In the genomic region with DNA sequence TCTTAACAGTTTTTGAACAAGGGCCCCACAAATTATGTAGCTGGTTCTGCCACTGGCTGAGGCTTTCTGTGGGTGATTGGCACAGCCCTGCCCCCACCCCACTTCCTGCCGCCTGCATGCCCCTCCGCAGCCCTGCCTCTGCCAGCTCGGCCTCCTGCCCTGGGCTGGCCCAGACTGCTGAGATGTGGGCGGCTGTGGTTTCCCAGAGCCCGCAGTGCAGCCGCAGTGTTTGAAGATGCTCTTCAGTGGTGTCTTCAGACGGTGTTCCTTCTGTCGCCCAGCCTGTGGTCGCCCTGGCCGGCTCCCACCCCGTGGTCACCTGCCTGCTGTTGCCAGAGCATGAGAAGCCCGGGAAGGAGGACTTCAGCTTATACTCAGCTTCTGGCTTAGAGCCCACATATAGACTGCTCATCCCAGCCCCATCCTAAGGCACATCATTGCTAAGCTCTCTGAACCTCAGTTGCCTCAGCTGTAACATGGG, we compare ENCODE assay signal across 8 cellular contexts.
A peak's percentile ranks its signal among the peaks of the same experiment; 100 is the strongest.
DNase-seq lines count a peak whose midpoint lies in the region; ATAC-seq and TF ChIP-seq lines count a peak whose summit lies in the region.

No MANE protein-coding gene starts in this region.

- peak overlapping the region in 3 of 10 experiments; percentile 9 to 24 (median 10); a peak in 3 of 20 replicates for H3K4me3 ChIP-seq in BLaER1 treated with 17β-estradiol and CSF1 and Interleukin-3, amounts not matched to agents 10 nM and 100 nM
- H3K4me3 ChIP-seq in Loucy (ENCODE audit: low read length, poor library complexity, severe bottlenecking) (peak overlapping the region; percentile 59), right lobe of liver (no peak overlapping the region)

- H3K9me2 ChIP-seq in Loucy (replicated peaks; ENCODE audit: low read depth, low read length): no peaks in the 10 kb centered on the region

- H3K36me3 ChIP-seq in BLaER1 treated with 17β-estradiol and CSF1 and Interleukin-3, amounts not matched to agents 10 nM and 100 nM: no peaks in the 10 kb centered on the region
- H3K36me3 ChIP-seq in Loucy (ENCODE audit: insufficient read depth, low read length) (no peaks in the 10 kb centered on the region), right lobe of liver (no peaks in the 10 kb centered on the region)

- no peaks in the 10 kb centered on the region for H3F3A ChIP-seq in Loucy (ENCODE audit: low read depth)

- peak overlapping the region; percentile 72 to 97 (median 88) for H3K4me2 ChIP-seq in BLaER1 treated with 17β-estradiol and CSF1 and Interleukin-3, amounts not matched to agents 10 nM and 100 nM
- peak overlapping the region; percentile 71 for H3K4me2 ChIP-seq in Loucy (ENCODE audit: low read depth, low read length, poor library complexity, severe bottlenecking)

- no peak for TF ChIP-seq POLR2A in right lobe of liver (IDR thresholded peaks at IDR 0.05)

- H4K20me1 ChIP-seq in BLaER1 treated with 17β-estradiol and CSF1 and Interleukin-3, amounts not matched to agents 10 nM and 100 nM: peaks cover 0 to 14% (median 0%) of the 10 kb centered on the region in 11 experiments; a peak in 2 of 22 replicates
- H4K20me1 ChIP-seq in Loucy (ENCODE audit: insufficient read depth, low read length, poor library complexity, severe bottlenecking): no peaks in the 10 kb centered on the region

- peaks cover 48 to 69% (median 61%) of the 10 kb centered on the region in 10 experiments for H3K4me1 ChIP-seq in BLaER1 treated with 17β-estradiol and CSF1 and Interleukin-3, amounts not matched to agents 10 nM and 100 nM
- H3K4me1 ChIP-seq in Loucy (ENCODE audit: insufficient read depth, low read length, poor library complexity, severe bottlenecking) (peaks cover 44% of the 10 kb centered on the region), right lobe of liver (peaks cover 0 to 43% (median 23%) of the 10 kb centered on the region in 4 donors)

- peak in 3 of 4 donors; percentile 5 to 39 (median 5) for ATAC-seq in right lobe of liver
- no peak for ATAC-seq in GM18873 (IDR thresholded peaks at IDR 0.05; ENCODE audit: low FRiP score, unreplicated experiment)
- no peak for ATAC-seq in HG03108 (IDR thresholded peaks at IDR 0.05; ENCODE audit: unreplicated experiment)
- ATAC-seq in HG03159 (IDR thresholded peaks at IDR 0.05; ENCODE audit: unreplicated experiment): no peak

- TF ChIP-seq CTCF in Loucy (conservative IDR thresholded peaks at IDR 0.05; ENCODE audit: low read length) (no peak), right lobe of liver (IDR thresholded peaks at IDR 0.05) (no peak)

- H3K27ac ChIP-seq in BLaER1 treated with 17β-estradiol and CSF1 and Interleukin-3, amounts not matched to agents 10 nM and 100 nM: peak overlapping the region in 7 of 11 experiments; percentile 22 to 63 (median 48); a peak in 11 of 22 replicates
- no peak overlapping the region for H3K27ac ChIP-seq in right lobe of liver

- intact Hi-C loops in right lobe of liver (cut with DNase I): no loop called here

- H3K9me3 ChIP-seq in BLaER1 treated with 17β-estradiol and CSF1 and Interleukin-3, amounts not matched to agents 10 nM and 100 nM (replicated peaks in 1 of 11): no peaks in the 10 kb centered on the region
- H3K9me3 ChIP-seq in Loucy (ENCODE audit: insufficient read depth, low read depth, low read length) (no peaks in the 10 kb centered on the region), right lobe of liver (no peaks in the 10 kb centered on the region)

- no peaks in the 10 kb centered on the region for H3K79me2 ChIP-seq in Loucy (ENCODE audit: insufficient read depth, low read length)

- DNase-seq in activated T-cell treated with anti-CD3 and anti-CD28 coated beads for 4 hours: peak; percentile 11
- peak in 2 of 3 donors; percentile 53 to 65 for DNase-seq in right lobe of liver
- peak; percentile 39 for DNase-seq in stimulated activated naive CD4-positive, alpha-beta T cell treated with Interleukin-2 at 50 U/mL for 16 hours (lab: John Stamatoyannopoulos, UW)

- 0 out of 2 replicates have a peak overlapping the region, but pooled peaks have one; percentile 14 for H2AFZ ChIP-seq in Loucy (ENCODE audit: low read length)

- 71% methylated on average over 1 of the region's 12 CpGs for WGBS in right lobe of liver (ENCODE audit: insufficient coverage, low coverage, low lambda C conversion rate, missing lambda C conversion rate)

- peak overlapping the region in 10 of 11 experiments; percentile 1 to 57 (median 26); a peak in 12 of 22 replicates for H3K9ac ChIP-seq in BLaER1 treated with 17β-estradiol and CSF1 and Interleukin-3, amounts not matched to agents 10 nM and 100 nM
- H3K9ac ChIP-seq in Loucy (ENCODE audit: low read depth, low read length, poor library complexity, severe bottlenecking): peak overlapping the region; percentile 74

- H3K27me3 ChIP-seq in BLaER1 treated with 17β-estradiol and CSF1 and Interleukin-3, amounts not matched to agents 10 nM and 100 nM: peaks cover 0 to 16% (median 0%) of the 10 kb centered on the region in 11 experiments; a peak in 3 of 22 replicates
- no peaks in the 10 kb centered on the region for H3K27me3 ChIP-seq in Loucy (ENCODE audit: insufficient read depth, low read length, poor library complexity, severe bottlenecking)
- H3K27me3 ChIP-seq in right lobe of liver: no peaks in the 10 kb centered on the region

Comparison
In these comparisons a context has a peak if more than half of its experiments do, and no peak if none do; other contexts are left out.
1. H3K27ac ChIP-seq: peak in BLaER1 treated with 17β-estradiol and CSF1 and Interleukin-3, amounts not matched to agents 10 nM and 100 nM (7 of 11); none in right lobe of liver (0 of 3).
2. ATAC-seq: peak in right lobe of liver (3 of 4); none in GM18873 (single experiment), HG03108 (single experiment) and HG03159 (single experiment).
3. Peak in every context shown above with its lines, with median percentiles within 50 percentile points of each other: DNase-seq.